13 cellular contexts compared by ENCODE assay signal in the genomic region with DNA sequence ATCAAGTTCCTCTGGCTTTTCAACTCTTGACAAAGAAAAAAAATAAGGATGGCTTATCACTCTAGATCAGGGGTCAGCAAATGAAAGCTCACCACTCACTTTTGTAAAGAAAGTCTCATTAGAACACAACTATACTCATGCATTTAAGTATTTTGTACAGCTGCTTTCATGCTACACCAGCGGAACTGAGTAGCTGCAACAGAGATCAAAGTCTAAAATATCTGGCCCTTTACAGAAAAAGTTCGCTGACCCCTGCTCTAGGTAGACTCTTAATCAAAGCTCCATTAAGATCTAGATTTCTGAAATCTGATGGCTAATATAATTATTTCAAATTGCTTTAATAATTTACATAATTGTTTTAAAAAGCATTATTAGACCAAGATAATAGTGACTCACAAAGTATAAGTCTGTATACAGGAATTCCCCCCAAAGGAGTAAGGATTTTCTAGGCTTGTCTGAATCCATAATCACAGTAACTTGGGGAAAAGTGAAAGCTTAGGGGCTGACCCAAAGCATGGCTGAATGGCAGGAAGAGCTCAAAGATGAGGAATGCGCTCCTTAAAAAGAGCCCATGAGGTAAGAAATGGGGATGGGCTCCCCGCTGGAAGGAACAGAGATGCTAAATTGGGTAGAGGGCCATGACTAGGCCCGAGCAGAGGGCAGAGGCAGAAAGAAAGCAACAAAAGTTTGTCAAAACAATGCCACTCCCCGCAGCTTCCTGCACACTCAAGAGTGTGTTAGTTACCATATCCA.
DNase-seq lines count a peak whose midpoint lies in the region; FAIRE-seq and TF ChIP-seq lines count a peak whose summit lies in the region.
"Had no signal": no experiment of that assay in that cellular context is flagged by ENCODE, and none has a peak within 500 bp of the region (broad histone marks: within the 10 kb centered on the region; RNA-seq: fewer than 3 reads in every experiment).

No MANE protein-coding gene starts in this region.

- no peaks in the 10 kb centered on the region for H3K9me3 Mint-ChIP-seq in activated CD4-positive, alpha-beta T cell treated with anti-CD3 and anti-CD28 coated beads, Interleukin-2, amount 10 ng/mL, durations not matched to agents 24 days and 14 days
- H3K9me3 Mint-ChIP-seq: HFFc6 had no signal

- FAIRE-seq in small intestine (lab: Jason Lieb, UNC): no peak
- FAIRE-seq: frontal cortex had no signal

- H3K36me3 ChIP-seq in colonic mucosa: no peaks in the 10 kb centered on the region
- H3K36me3 ChIP-seq in small intestine (ENCODE audit: control insufficient read depth in 2 of 2, insufficient read depth in 2 of 2, low read length in 2 of 2): no peaks in the 10 kb centered on the region

- peak overlapping the region; percentile 97 for H3K27ac Mint-ChIP-seq in activated CD4-positive, alpha-beta T cell treated with anti-CD3 and anti-CD28 coated beads, Interleukin-2, amount 10 ng/mL, durations not matched to agents 24 days and 14 days
- H3K27ac Mint-ChIP-seq: HFFc6 had no signal

- H3K4me1 Mint-ChIP-seq in activated CD4-positive, alpha-beta T cell treated with anti-CD3 and anti-CD28 coated beads, Interleukin-2, amount 10 ng/mL, durations not matched to agents 24 days and 14 days: peaks cover 71% of the 10 kb centered on the region

- peaks cover 22% of the 10 kb centered on the region for H3K36me3 Mint-ChIP-seq in activated CD4-positive, alpha-beta T cell treated with anti-CD3 and anti-CD28 coated beads, Interleukin-2, amount 10 ng/mL, durations not matched to agents 24 days and 14 days (ENCODE audit: low read depth)

- no peaks in the 10 kb centered on the region for H3K9me3 ChIP-seq in colonic mucosa
- H3K9me3 ChIP-seq in small intestine (ENCODE audit: control insufficient read depth, low read depth): no peaks in the 10 kb centered on the region

- H3K27ac ChIP-seq in colonic mucosa: peak overlapping the region; percentile 20
- H3K27ac ChIP-seq in small intestine (ENCODE audit: low read depth in 1 of 2, low read length in 1 of 2): peak overlapping the region; percentile 15 to 74
- H3K27ac ChIP-seq: dorsolateral prefrontal cortex had no signal

- H3K4me3 Mint-ChIP-seq in activated CD4-positive, alpha-beta T cell treated with anti-CD3 and anti-CD28 coated beads, Interleukin-2, amount 10 ng/mL, durations not matched to agents 24 days and 14 days: peak overlapping the region; percentile 68
- H3K4me3 Mint-ChIP-seq: HFFc6 had no signal

- DNase-seq in activated CD4-positive, alpha-beta T cell treated with anti-CD3 and anti-CD28 coated beads, Interleukin-2, amount 10 ng/mL, durations not matched to agents 24 days and 14 days: no peak
- no peak for DNase-seq in activated CD4-positive, alpha-beta T cell treated with anti-CD3 and anti-CD28 coated beads for 48 hours
- DNase-seq in NAMALWA (ENCODE audit: low spot score) (peak; percentile 24), colonic mucosa (no peak), small intestine (peak; percentile 16), SIG-M5 (lab: John Stamatoyannopoulos, UW) (no peak), Kasumi-1 (lab: John Stamatoyannopoulos, UW) (no peak)
- DNase-seq in central memory CD4-positive, alpha-beta T cell: no peak
- DNase-seq: amniotic stem cell, HFFc6, NCI-H526 treated with DMSO at 0.1 percent for 48 hours had no signal

- 47 to 57% (median 53%) methylated on average over 6 of the region's 6 CpGs for WGBS in small intestine, 3 donors

- no peak for TF ChIP-seq CTCF in colonic mucosa (IDR thresholded peaks at IDR 0.05)

- intact Hi-C loops in activated CD4-positive, alpha-beta T cell treated with anti-CD3 and anti-CD28 coated beads, Interleukin-2, amount 10 ng/mL, durations not matched to agents 24 days and 14 days (cut with micrococcal nuclease): loop anchor here (2.0 to 10.0 kb wide), 4 partner anchors 95 to 195 kb away; a partner anchor contains a TSS
- intact Hi-C loops in colonic mucosa (cut with DNase I): no loop called here

- H3K9ac ChIP-seq in colonic mucosa (ENCODE audit: low read depth in 2 of 2, low read length in 2 of 2): no peak overlapping the region

- H3K4me3 ChIP-seq in colonic mucosa (no peak overlapping the region), small intestine (ENCODE audit: low read depth in 1 of 2, low read length in 2 of 2) (no peak overlapping the region)
- H3K4me3 ChIP-seq: dorsolateral prefrontal cortex had no signal

- H3K27me3 ChIP-seq in colonic mucosa: no peaks in the 10 kb centered on the region
- no peaks in the 10 kb centered on the region for H3K27me3 ChIP-seq in small intestine (ENCODE audit: control insufficient read depth in 2 of 2, insufficient read depth in 2 of 2, low read length in 2 of 2)

- no peaks in the 10 kb centered on the region for H3K27me3 Mint-ChIP-seq in activated CD4-positive, alpha-beta T cell treated with anti-CD3 and anti-CD28 coated beads, Interleukin-2, amount 10 ng/mL, durations not matched to agents 24 days and 14 days

- H3K4me1 ChIP-seq in colonic mucosa: no peaks in the 10 kb centered on the region
- H3K4me1 ChIP-seq in small intestine (ENCODE audit: control insufficient read depth in 2 of 2, insufficient read depth in 1 of 2, low read depth in 1 of 2, low read length in 1 of 2): peaks cover 0 to 3% of the 10 kb centered on the region in 2 donors

Comparison
In these comparisons a context has a peak if more than half of its experiments do, and no peak if none do; other contexts are left out.
1. DNase-seq: peak in NAMALWA (single experiment) and small intestine (single experiment); none in activated CD4-positive, alpha-beta T cell treated with anti-CD3 and anti-CD28 coated beads, Interleukin-2, amount 10 ng/mL, durations not matched to agents 24 days and 14 days (single experiment), activated CD4-positive, alpha-beta T cell treated with anti-CD3 and anti-CD28 coated beads for 48 hours (single experiment), colonic mucosa (single experiment), SIG-M5 (single experiment), central memory CD4-positive, alpha-beta T cell (single experiment) and Kasumi-1 (0 of 2).